15 cellular contexts compared by ENCODE assay signal in genomic region chr17:15910791-15911190, GRCh38. TPM values are rescaled to one million over a fixed set of nuclear protein-coding genes. Genes with fewer than 3 reads are reported as not detected.
"Had no signal": no experiment of that assay in that cellular context is flagged by ENCODE, and none has a peak within 500 bp of the region (broad histone marks: within the 10 kb centered on the region; RNA-seq: fewer than 3 reads in every experiment).

No MANE protein-coding gene starts in this region.

- H3K4me3 ChIP-seq: ascending aorta, esophagus squamous epithelium, heart left ventricle, thyroid gland, vagina had no signal

- H3K27ac ChIP-seq: ascending aorta, esophagus squamous epithelium, thyroid gland, vagina had no signal

- H3K27ac Mint-ChIP-seq: naive B cell; progenitor cell of endocrine pancreas; stimulated activated effector memory CD8-positive, alpha-beta T cell treated with anti-CD3 and anti-CD28 coated beads, Interleukin-12 subunit alpha, Interleukin-12 subunit beta, amount 100 ng/mL, for 72 hours had no signal

- H3K4me1 Mint-ChIP-seq: naive B cell had no signal

- H3K36me3 ChIP-seq: ascending aorta, esophagus squamous epithelium, heart left ventricle, thyroid gland, vagina had no signal

- H3K27me3 ChIP-seq: ascending aorta, heart left ventricle, thyroid gland, vagina had no signal

- H3K27me3 Mint-ChIP-seq: naive B cell had no signal

- H3K36me3 Mint-ChIP-seq: naive B cell; stimulated activated effector memory CD8-positive, alpha-beta T cell treated with anti-CD3 and anti-CD28 coated beads, Interleukin-12 subunit alpha, Interleukin-12 subunit beta, amount 100 ng/mL, for 72 hours had no signal

- H3K9me3 ChIP-seq: ascending aorta, esophagus squamous epithelium, heart left ventricle, thyroid gland, vagina had no signal

- DNase-seq: activated CD4-positive, alpha-beta T cell treated with anti-CD3 and anti-CD28 coated beads for 1 hour; activated CD4-positive, alpha-beta T cell treated with anti-CD3 and anti-CD28 coated beads, Interleukin-2, amount 50 U/mL, for 48 hours; activated naive CD4-positive, alpha-beta T cell; esophagus squamous epithelium; foreskin melanocyte; heart left ventricle; left ventricle myocardium superior; midbrain; naive B cell; right cardiac atrium; thyroid gland had no signal

- ATAC-seq: heart left ventricle; left ventricle myocardium superior; right cardiac atrium; stimulated activated effector memory CD8-positive, alpha-beta T cell treated with anti-CD3 and anti-CD28 coated beads, Interleukin-12 subunit alpha, Interleukin-12 subunit beta, amount 100 ng/mL, for 72 hours had no signal

- H3K4me3 Mint-ChIP-seq: stimulated activated effector memory CD8-positive, alpha-beta T cell treated with anti-CD3 and anti-CD28 coated beads, Interleukin-12 subunit alpha, Interleukin-12 subunit beta, amount 100 ng/mL, for 72 hours had no signal

- H3K4me1 ChIP-seq: ascending aorta, thyroid gland, vagina had no signal

- H3K9me3 Mint-ChIP-seq: naive B cell; stimulated activated effector memory CD8-positive, alpha-beta T cell treated with anti-CD3 and anti-CD28 coated beads, Interleukin-12 subunit alpha, Interleukin-12 subunit beta, amount 100 ng/mL, for 72 hours had no signal

RNA-seq across cellular contexts. Expression of gene ADORA2B, which starts 34.1 kb away (rescaled TPM):
- total RNA-seq: ascending aorta, thyroid gland had no signal
